In the genomic region with DNA sequence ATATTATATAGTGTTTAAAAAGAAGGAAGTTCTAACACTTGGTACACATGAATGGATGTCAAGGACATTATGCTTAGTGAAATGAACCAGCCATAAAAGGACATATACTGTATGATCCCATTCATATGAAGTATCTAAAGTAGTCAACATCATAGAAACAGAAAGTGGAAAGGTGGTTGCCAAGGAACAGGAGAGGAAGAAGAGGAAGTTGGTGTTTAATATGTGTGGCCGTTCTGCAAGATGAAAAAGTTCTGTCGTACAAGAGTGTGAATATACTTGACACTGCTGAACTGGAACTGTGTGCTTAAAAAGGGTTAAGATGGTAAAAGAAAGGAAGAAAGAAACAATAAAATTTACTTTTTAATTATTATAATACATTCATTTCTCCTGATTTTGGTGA, we compare ENCODE assay signal across 17 cellular contexts. TPM values are rescaled to one million over a fixed set of nuclear protein-coding genes. Genes with fewer than 3 reads are reported as not detected.
DNase-seq lines count a peak whose midpoint lies in the region; ATAC-seq and TF ChIP-seq lines count a peak whose summit lies in the region.
"Had no signal": no experiment of that assay in that cellular context is flagged by ENCODE, and none has a peak within 500 bp of the region (broad histone marks: within the 10 kb centered on the region; RNA-seq: fewer than 3 reads in every experiment).

No MANE protein-coding gene starts in this region.

- H3K27me3 Mint-ChIP-seq in activated CD4-positive, alpha-beta T cell treated with anti-CD3 and anti-CD28 coated beads, Interleukin-2, amount 10 ng/mL, durations not matched to agents 7 days and 5 days = no peaks in the 10 kb centered on the region
- H3K27me3 Mint-ChIP-seq in T-helper 2 cell treated with Interferon-gamma antibody and Interleukin-4, amounts not matched to agents 5 μg/mL and 100 μg/mL, for 36 hours (ENCODE audit: low read depth) = no peaks in the 10 kb centered on the region
- H3K27me3 Mint-ChIP-seq in natural killer cell (ENCODE audit: low read depth in 2 of 2) = no peaks in the 10 kb centered on the region
- H3K27me3 Mint-ChIP-seq: progenitor cell of endocrine pancreas had no signal

- POLR2A ChIA-PET in activated CD4-positive, alpha-beta T cell treated with anti-CD3 and anti-CD28 coated beads, Interleukin-2, amount 10 ng/mL, durations not matched to agents 7 days and 5 days (lab: Charles Lee) = no interaction called here

- TF ChIP-seq CTCF in natural killer cell (IDR thresholded peaks at IDR 0.05) = no peak

- intact Hi-C loops in natural killer cell (cut with micrococcal nuclease) = no loop called here
- intact Hi-C loops in left ventricle myocardium superior (cut with micrococcal nuclease) = no loop called here

- ATAC-seq in HG03342 (IDR thresholded peaks at IDR 0.05; ENCODE audit: unreplicated experiment) (peak; percentile 33), natural killer cell (peak in 2 of 3 donors; percentile 8), GM19328 (IDR thresholded peaks at IDR 0.05; ENCODE audit: unreplicated experiment) (no peak), left ventricle myocardium superior (no peak)
- ATAC-seq: gastroesophageal sphincter, mucosa of descending colon had no signal

- peaks cover 46% of the 10 kb centered on the region for H3K36me3 Mint-ChIP-seq in activated CD4-positive, alpha-beta T cell treated with anti-CD3 and anti-CD28 coated beads, Interleukin-2, amount 10 ng/mL, durations not matched to agents 7 days and 5 days (ENCODE audit: low read depth)
- peaks cover 25% of the 10 kb centered on the region for H3K36me3 Mint-ChIP-seq in T-helper 2 cell treated with Interferon-gamma antibody and Interleukin-4, amounts not matched to agents 5 μg/mL and 100 μg/mL, for 36 hours (ENCODE audit: low read depth)
- no peaks in the 10 kb centered on the region for H3K36me3 Mint-ChIP-seq in natural killer cell

- peak overlapping the region; percentile 43 for H3K27ac Mint-ChIP-seq in activated CD4-positive, alpha-beta T cell treated with anti-CD3 and anti-CD28 coated beads, Interleukin-2, amount 10 ng/mL, durations not matched to agents 7 days and 5 days
- peak overlapping the region; percentile 79 for H3K27ac Mint-ChIP-seq in T-helper 2 cell treated with Interferon-gamma antibody and Interleukin-4, amounts not matched to agents 5 μg/mL and 100 μg/mL, for 36 hours
- peak overlapping the region; percentile 95 to 98 for H3K27ac Mint-ChIP-seq in natural killer cell
- H3K27ac Mint-ChIP-seq: progenitor cell of endocrine pancreas had no signal

- peaks cover 87% of the 10 kb centered on the region for H3K4me1 Mint-ChIP-seq in activated CD4-positive, alpha-beta T cell treated with anti-CD3 and anti-CD28 coated beads, Interleukin-2, amount 10 ng/mL, durations not matched to agents 7 days and 5 days
- peaks cover 54% of the 10 kb centered on the region for H3K4me1 Mint-ChIP-seq in T-helper 2 cell treated with Interferon-gamma antibody and Interleukin-4, amounts not matched to agents 5 μg/mL and 100 μg/mL, for 36 hours (ENCODE audit: low read depth)
- H3K4me1 Mint-ChIP-seq in natural killer cell = peaks cover 91 to 92% of the 10 kb centered on the region in 2 donors

- CTCF ChIA-PET in activated CD4-positive, alpha-beta T cell treated with anti-CD3 and anti-CD28 coated beads, Interleukin-2, amount 10 ng/mL, durations not matched to agents 7 days and 5 days (lab: Charles Lee) = interaction anchor here (0.6 to 2.4 kb wide), 2 partner anchors 11 to 461 kb away, joined by 3 to 9 read pairs; no protein-coding TSS in a partner anchor

- H3K4me3 Mint-ChIP-seq in activated CD4-positive, alpha-beta T cell treated with anti-CD3 and anti-CD28 coated beads, Interleukin-2, amount 10 ng/mL, durations not matched to agents 7 days and 5 days = peak overlapping the region; percentile 51
- H3K4me3 Mint-ChIP-seq in T-helper 2 cell treated with Interferon-gamma antibody and Interleukin-4, amounts not matched to agents 5 μg/mL and 100 μg/mL, for 36 hours = peak overlapping the region; percentile 20
- peak overlapping the region; percentile 68 for H3K4me3 Mint-ChIP-seq in natural killer cell

- DNase-seq in activated CD4-positive, alpha-beta T cell treated with anti-CD3 and anti-CD28 coated beads, Interleukin-2, amount 10 ng/mL, durations not matched to agents 7 days and 5 days = peak; percentile 48
- DNase-seq in activated CD4-positive, alpha-beta T cell treated with anti-CD3 and anti-CD28 coated beads, Interleukin-2, amount 50 U/mL, for 4 hours = no peak
- no peak for DNase-seq in T-helper 2 cell treated with Interferon-gamma antibody and Interleukin-4, amounts not matched to agents 5 μg/mL and 100 μg/mL, for 36 hours (ENCODE audit: low spot score)
- DNase-seq in natural killer cell (no peak), SW480 (ENCODE audit: low spot score) (no peak), left ventricle myocardium superior (no peak)
- DNase-seq: DMS153, IMR-90, kidney, mucosa of descending colon, NCI-H1436, NCI-H524, tibial artery had no signal

- H3K9me3 Mint-ChIP-seq in activated CD4-positive, alpha-beta T cell treated with anti-CD3 and anti-CD28 coated beads, Interleukin-2, amount 10 ng/mL, durations not matched to agents 7 days and 5 days = no peaks in the 10 kb centered on the region
- no peaks in the 10 kb centered on the region for H3K9me3 Mint-ChIP-seq in T-helper 2 cell treated with Interferon-gamma antibody and Interleukin-4, amounts not matched to agents 5 μg/mL and 100 μg/mL, for 36 hours
- no peaks in the 10 kb centered on the region for H3K9me3 Mint-ChIP-seq in natural killer cell

RNA-seq across cellular contexts. Expression of a gene that starts 33.1 kb away (rescaled TPM):
- under 1 TPM in 1 of 2 experiments, not detected in 1; 0.10 TPM for total RNA-seq in activated CD4-positive, alpha-beta T cell treated with anti-CD3 and anti-CD28 coated beads, Interleukin-2, amount 10 ng/mL, durations not matched to agents 7 days and 5 days
- under 1 TPM in 1 of 3 donors, not detected in 2; 0.25 TPM for total RNA-seq in natural killer cell
- total RNA-seq in left ventricle myocardium superior = 3.9 TPM
- total RNA-seq: progenitor cell of endocrine pancreas had no signal

Comparison
In these comparisons a context has a peak if more than half of its experiments do, and no peak if none do; other contexts are left out.
1. H3K27ac Mint-ChIP-seq: peak in every context shown above with its lines; median percentile 96 in natural killer cell; 79 in T-helper 2 cell treated with Interferon-gamma antibody and Interleukin-4, amounts not matched to agents 5 μg/mL and 100 μg/mL, for 36 hours; 43 in activated CD4-positive, alpha-beta T cell treated with anti-CD3 and anti-CD28 coated beads, Interleukin-2, amount 10 ng/mL, durations not matched to agents 7 days and 5 days.
2. ATAC-seq: peak in HG03342 (single experiment) and natural killer cell (2 of 3); none in GM19328 (single experiment) and left ventricle myocardium superior (single experiment).
3. Peak in every context shown above with its lines, with median percentiles within 50 percentile points of each other: H3K4me3 Mint-ChIP-seq.